ENCODE assay signal across 1 cellular context in genomic region chr4:182297659-182298058, GRCh38.
TF ChIP-seq lines count a peak whose summit lies in the region.

No MANE protein-coding gene starts in this region.

TF ChIP-seq in IMR-90, 13 proteins besides CTCF, POLR2A, EP300 and RAD21 (continued from another document):
- TF ChIP-seq FOS (IDR thresholded peaks at IDR 0.05; ENCODE audit: low read depth, low read length) (0 out of 2 replicates have a peak, but pooled peaks have one; percentile 31), RFX5 (IDR thresholded peaks at IDR 0.05; ENCODE audit: low read depth, low read length) (no peak)
TF ChIP-seq in IMR-90: peak in this region for 1.
